In the genomic region with DNA sequence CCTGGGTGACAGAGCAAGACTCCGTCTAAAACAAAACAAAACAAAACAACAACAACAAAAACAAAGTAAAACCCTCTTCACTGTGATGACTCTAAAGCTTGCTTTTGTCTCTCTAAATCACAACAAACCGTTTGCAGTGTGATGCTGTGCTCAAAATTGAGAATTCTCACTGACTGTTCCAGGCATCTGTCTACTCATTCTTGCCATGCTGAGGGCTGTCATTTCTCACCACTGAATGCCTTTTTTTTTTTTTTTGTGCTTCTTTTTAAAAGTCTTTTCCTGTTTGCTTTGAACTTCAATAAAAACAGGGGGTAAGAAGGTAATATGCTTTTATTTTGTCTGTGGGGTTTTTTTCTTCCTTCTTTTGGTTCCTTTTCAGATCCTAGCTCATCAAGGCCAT, we compare ENCODE assay signal across 8 cellular contexts. TPM values are rescaled to one million over a fixed set of nuclear protein-coding genes. Genes with fewer than 3 reads are reported as not detected.
DNase-seq lines count a peak whose midpoint lies in the region; ATAC-seq and TF ChIP-seq lines count a peak whose summit lies in the region.

No MANE protein-coding gene starts in this region.

- peaks cover 74% of the 10 kb centered on the region for H3K4me1 Mint-ChIP-seq in activated CD4-positive, alpha-beta memory T cell treated with anti-CD3 and anti-CD28 coated beads, Interleukin-2, amount 10 ng/mL, durations not matched to agents 7 days and 5 days
- peaks cover 31% of the 10 kb centered on the region for H3K4me1 Mint-ChIP-seq in memory B cell

- H3K9me3 ChIP-seq in A673 (ENCODE audit: low read depth, low read length, poor library complexity, severe bottlenecking) (no peaks in the 10 kb centered on the region), ascending aorta (no peaks in the 10 kb centered on the region)

- intact Hi-C loops in A673 (cut with micrococcal nuclease; ENCODE audit: unreplicated experiment) = no loop called here
- intact Hi-C loops in ascending aorta (cut with DNase I) = no loop called here

- H3K27ac ChIP-seq in A673 (ENCODE audit: low read depth, low read length, poor library complexity, severe bottlenecking) (peak overlapping the region; percentile 41), ascending aorta (peak overlapping the region in 1 of 2 donors; percentile 16)

- TF ChIP-seq CTCF in A673 (conservative IDR thresholded peaks at IDR 0.05; ENCODE audit: low read depth, low read length) (no peak), ascending aorta (IDR thresholded peaks at IDR 0.05) (no peak)

- no peaks in the 10 kb centered on the region for H3K9me3 Mint-ChIP-seq in activated CD4-positive, alpha-beta memory T cell treated with anti-CD3 and anti-CD28 coated beads, Interleukin-2, amount 10 ng/mL, durations not matched to agents 7 days and 5 days
- no peaks in the 10 kb centered on the region for H3K9me3 Mint-ChIP-seq in memory B cell

- H3K4me1 ChIP-seq in A673 (ENCODE audit: insufficient read depth, low read length, poor library complexity, severe bottlenecking) (peaks cover 31% of the 10 kb centered on the region), ascending aorta (peaks cover 0 to 15% of the 10 kb centered on the region in 2 donors)

- no peak for DNase-seq in A673 (ENCODE audit: low spot score)
- peak; percentile 58 for DNase-seq in activated CD4-positive, alpha-beta memory T cell treated with anti-CD3 and anti-CD28 coated beads, Interleukin-2, amount 10 ng/mL, durations not matched to agents 7 days and 5 days
- no peak for DNase-seq in memory B cell (ENCODE audit: low spot score in 2 of 2)
- no peak for DNase-seq in ascending aorta (ENCODE audit: low spot score in 2 of 2)
- no peak for DNase-seq in COLO829 (ENCODE audit: low spot score)
- DNase-seq in KBM-7 = no peak

- no TSS peak for BruUV-seq in A673 (replicated peaks; lab: Mats Ljungman, UMichigan)

- H3K36me3 Mint-ChIP-seq in activated CD4-positive, alpha-beta memory T cell treated with anti-CD3 and anti-CD28 coated beads, Interleukin-2, amount 10 ng/mL, durations not matched to agents 7 days and 5 days (ENCODE audit: low read depth) = peaks cover 33% of the 10 kb centered on the region
- H3K36me3 Mint-ChIP-seq in memory B cell = peaks cover 3% of the 10 kb centered on the region

- peak; percentile 42 for ATAC-seq in GM21447 (IDR thresholded peaks at IDR 0.05; ENCODE audit: unreplicated experiment)
- ATAC-seq in memory B cell (ENCODE audit: low read depth) = no peak
- no peak for ATAC-seq in HG03354 (IDR thresholded peaks at IDR 0.05; ENCODE audit: poor library complexity, severe bottlenecking, unreplicated experiment)

- CTCF ChIA-PET in A673 (lab: Charles Lee) = no interaction called here
- CTCF ChIA-PET in activated CD4-positive, alpha-beta memory T cell treated with anti-CD3 and anti-CD28 coated beads, Interleukin-2, amount 10 ng/mL, durations not matched to agents 7 days and 5 days (lab: Charles Lee) = interaction anchor here (0.7 to 1.7 kb wide), 6 partner anchors 8 to 68 kb away, joined by 3 to 14 read pairs (median 6); a partner anchor contains a TSS

- no peaks in the 10 kb centered on the region for H3K27me3 Mint-ChIP-seq in activated CD4-positive, alpha-beta memory T cell treated with anti-CD3 and anti-CD28 coated beads, Interleukin-2, amount 10 ng/mL, durations not matched to agents 7 days and 5 days
- no peaks in the 10 kb centered on the region for H3K27me3 Mint-ChIP-seq in memory B cell

- peaks cover 24% of the 10 kb centered on the region for H3K36me3 ChIP-seq in A673 (ENCODE audit: insufficient read depth, low read length, poor library complexity, severe bottlenecking)
- H3K36me3 ChIP-seq in ascending aorta = peaks cover 16% of the 10 kb centered on the region in 2 donors

- POLR2A ChIA-PET in A673 (lab: Charles Lee; ENCODE audit: low non-redundant PET) = no interaction called here
- POLR2A ChIA-PET in activated CD4-positive, alpha-beta memory T cell treated with anti-CD3 and anti-CD28 coated beads, Interleukin-2, amount 10 ng/mL, durations not matched to agents 7 days and 5 days (lab: Charles Lee) = interaction anchor here (0.7 to 4.8 kb wide), 6 partner anchors 9 to 413 kb away, joined by 3 to 142 read pairs (median 4); a partner anchor contains a TSS

- H3K27ac Mint-ChIP-seq in activated CD4-positive, alpha-beta memory T cell treated with anti-CD3 and anti-CD28 coated beads, Interleukin-2, amount 10 ng/mL, durations not matched to agents 7 days and 5 days = peak overlapping the region; percentile 84
- H3K27ac Mint-ChIP-seq in memory B cell = peak overlapping the region; percentile 93

- no peak overlapping the region for H3K4me3 ChIP-seq in A673 (ENCODE audit: low read depth, low read length, poor library complexity, severe bottlenecking)
- no peak overlapping the region for H3K4me3 ChIP-seq in ascending aorta

- H3K27me3 ChIP-seq in A673 (replicated peaks; ENCODE audit: insufficient read depth, low read depth, low read length, poor library complexity) (no peaks in the 10 kb centered on the region), ascending aorta (no peaks in the 10 kb centered on the region)

- in situ Hi-C loops in KBM-7 (cut with MboI; ENCODE audit: low pct_unique_long_range_greater_than_20kb, low sequenced_read_pairs) = no loop called here

- peak overlapping the region; percentile 71 for H3K4me3 Mint-ChIP-seq in activated CD4-positive, alpha-beta memory T cell treated with anti-CD3 and anti-CD28 coated beads, Interleukin-2, amount 10 ng/mL, durations not matched to agents 7 days and 5 days
- H3K4me3 Mint-ChIP-seq in memory B cell = peak overlapping the region; percentile 73

RNA-seq across cellular contexts. Expression of a gene that starts 10.4 kb away (rescaled TPM):
- 30.4 and 40.3 TPM in 2 replicates for total RNA-seq in A673 (2021)
- total RNA-seq in activated CD4-positive, alpha-beta memory T cell treated with anti-CD3 and anti-CD28 coated beads, Interleukin-2, amount 10 ng/mL, durations not matched to agents 7 days and 5 days = 10 to 100 TPM; 91.1 to 96.4 TPM
- 10.5 TPM for total RNA-seq in ascending aorta

RNA-seq across cellular contexts. Expression of a gene that starts 48.5 kb away (rescaled TPM):
- total RNA-seq in A673 (2021) (52.2 and 78.4 TPM in 2 replicates), ascending aorta (5,316 TPM)
- total RNA-seq in activated CD4-positive, alpha-beta memory T cell treated with anti-CD3 and anti-CD28 coated beads, Interleukin-2, amount 10 ng/mL, durations not matched to agents 7 days and 5 days = 10 to 100 TPM; 14.7 to 15.5 TPM

Comparison
In these comparisons a context has a peak if more than half of its experiments do, and no peak if none do; other contexts are left out.
1. RNA of a gene that starts 48.5 kb away (total RNA-seq): 5,316 TPM in ascending aorta (single experiment); 52.2 to 78.4 TPM in A673 and 14.7 to 15.5 TPM in activated CD4-positive, alpha-beta memory T cell treated with anti-CD3 and anti-CD28 coated beads, Interleukin-2, amount 10 ng/mL, durations not matched to agents 7 days and 5 days; every median in the first group is over 10 times any median in the second.